33 cellular contexts compared by ENCODE assay signal in genomic region chr11:17428930-17429329, GRCh38. TPM values are rescaled to one million over a fixed set of nuclear protein-coding genes. Genes with fewer than 3 reads are reported as not detected.
"Had no signal": no experiment of that assay in that cellular context is flagged by ENCODE, and none has a peak within 500 bp of the region (broad histone marks: within the 10 kb centered on the region; RNA-seq: fewer than 3 reads in every experiment).

No MANE protein-coding gene starts in this region.

- H3K27ac ChIP-seq: gastrocnemius medialis, pancreas, prostate gland, sigmoid colon, thyroid gland, upper lobe of left lung, vagina had no signal

- ATAC-seq: activated T-helper 17 cell treated with anti-CD3 and anti-CD28 coated beads, Interleukin-2, amount 50 U/mL, for 72 hours; effector memory CD8-positive, alpha-beta T cell; left cardiac atrium; pancreas; stimulated activated memory B cell treated with anti-CD40 and anti-IgM and Interleukin-4, amounts not matched to agents 10 μg/mL and 1 μg/mL and 100 μg/mL, for 72 hours had no signal

- H3K36me3 Mint-ChIP-seq: activated CD4-positive, alpha-beta memory T cell treated with anti-CD3 and anti-CD28 coated beads for 36 hours; stimulated activated memory B cell treated with anti-CD40 and anti-IgM and Interleukin-4, amounts not matched to agents 10 μg/mL and 1 μg/mL and 100 μg/mL, for 72 hours had no signal

- H3K27ac Mint-ChIP-seq: activated CD4-positive, alpha-beta memory T cell treated with anti-CD3 and anti-CD28 coated beads for 36 hours; activated CD4-positive, alpha-beta T cell treated with anti-CD3 and anti-CD28 coated beads, Interleukin-2, amount 10 ng/mL, durations not matched to agents 24 days and 14 days; activated T-cell treated with anti-CD3 and anti-CD28 coated beads, Interleukin-2, amount 50 U/mL, for 24 hours; activated T-helper 17 cell treated with anti-CD3 and anti-CD28 coated beads, Interleukin-2, amount 50 U/mL, for 72 hours; nephron; stimulated activated memory B cell treated with anti-CD40 and anti-IgM and Interleukin-4, amounts not matched to agents 10 μg/mL and 1 μg/mL and 100 μg/mL, for 72 hours; stimulated activated naive CD8-positive, alpha-beta T cell treated with anti-CD3 and anti-CD28 coated beads, Interleukin-15, amount 100 ng/mL, for 72 hours had no signal

- DNase-seq: activated CD4-positive, alpha-beta memory T cell treated with anti-CD3 and anti-CD28 coated beads for 36 hours; activated CD4-positive, alpha-beta T cell treated with anti-CD3 and anti-CD28 coated beads, Interleukin-2, amount 10 ng/mL, durations not matched to agents 24 days and 14 days; activated CD4-positive, CD25-positive, alpha-beta regulatory T cell treated with anti-CD3 and anti-CD28 coated beads, Interleukin-2, amount 50 U/mL, for 72 hours; activated CD8-positive, alpha-beta memory T cell treated with anti-CD3 and anti-CD28 coated beads, Interleukin-2, amount 50 U/mL, for 48 hours; activated gamma-delta T cell treated with Interleukin-2 at 50 U/mL for 16 hours; activated naive CD4-positive, alpha-beta T cell treated with anti-CD3 and anti-CD28 coated beads, Interleukin-2, amount 50 U/mL, for 16 hours; activated T-cell treated with anti-CD3 and anti-CD28 coated beads, Interleukin-2, amount 50 U/mL, for 24 hours; amniotic stem cell; cortex of kidney; effector memory CD8-positive, alpha-beta T cell; erythroblast; gastrocnemius medialis; head of caudate nucleus; hippocampal formation; left cardiac atrium; mammary epithelial cell; nucleus accumbens; pancreas; sigmoid colon; stimulated activated CD4-positive, alpha-beta T cell treated with anti-CD3 and anti-CD28 coated beads, Interleukin-1b, Interleukin-23, amount 100 ng/mL, for 48 hours; stimulated activated CD4-positive, alpha-beta T cell treated with anti-CD3 and anti-CD28 coated beads, Interleukin-4, amount 100 ng/mL, for 4 hours; stimulated activated CD8-positive, alpha-beta memory T cell treated with anti-CD3 and anti-CD28 coated beads, Interleukin-4, amount 100 ng/mL, for 48 hours; stimulated activated naive CD8-positive, alpha-beta T cell treated with anti-CD3 and anti-CD28 coated beads, Interleukin-15, amount 100 ng/mL, for 72 hours; substantia nigra; thyroid gland had no signal

- H3K9me3 Mint-ChIP-seq: activated CD4-positive, alpha-beta memory T cell treated with anti-CD3 and anti-CD28 coated beads for 36 hours; activated CD4-positive, alpha-beta T cell treated with anti-CD3 and anti-CD28 coated beads, Interleukin-2, amount 10 ng/mL, durations not matched to agents 24 days and 14 days; activated T-cell treated with anti-CD3 and anti-CD28 coated beads, Interleukin-2, amount 50 U/mL, for 24 hours; activated T-helper 17 cell treated with anti-CD3 and anti-CD28 coated beads, Interleukin-2, amount 50 U/mL, for 72 hours; effector memory CD8-positive, alpha-beta T cell; nephron; stimulated activated memory B cell treated with anti-CD40 and anti-IgM and Interleukin-4, amounts not matched to agents 10 μg/mL and 1 μg/mL and 100 μg/mL, for 72 hours; stimulated activated naive CD8-positive, alpha-beta T cell treated with anti-CD3 and anti-CD28 coated beads, Interleukin-15, amount 100 ng/mL, for 72 hours had no signal

- H3K4me1 Mint-ChIP-seq: activated T-helper 17 cell treated with anti-CD3 and anti-CD28 coated beads, Interleukin-2, amount 50 U/mL, for 72 hours; stimulated activated memory B cell treated with anti-CD40 and anti-IgM and Interleukin-4, amounts not matched to agents 10 μg/mL and 1 μg/mL and 100 μg/mL, for 72 hours; stimulated activated naive CD8-positive, alpha-beta T cell treated with anti-CD3 and anti-CD28 coated beads, Interleukin-15, amount 100 ng/mL, for 72 hours had no signal

- H3K4me3 Mint-ChIP-seq: activated CD4-positive, alpha-beta memory T cell treated with anti-CD3 and anti-CD28 coated beads for 36 hours; activated CD4-positive, alpha-beta T cell treated with anti-CD3 and anti-CD28 coated beads, Interleukin-2, amount 10 ng/mL, durations not matched to agents 24 days and 14 days; activated T-cell treated with anti-CD3 and anti-CD28 coated beads, Interleukin-2, amount 50 U/mL, for 24 hours; activated T-helper 17 cell treated with anti-CD3 and anti-CD28 coated beads, Interleukin-2, amount 50 U/mL, for 72 hours; effector memory CD8-positive, alpha-beta T cell; nephron; stimulated activated memory B cell treated with anti-CD40 and anti-IgM and Interleukin-4, amounts not matched to agents 10 μg/mL and 1 μg/mL and 100 μg/mL, for 72 hours; stimulated activated naive CD8-positive, alpha-beta T cell treated with anti-CD3 and anti-CD28 coated beads, Interleukin-15, amount 100 ng/mL, for 72 hours had no signal

- H3K27me3 Mint-ChIP-seq: stimulated activated naive CD8-positive, alpha-beta T cell treated with anti-CD3 and anti-CD28 coated beads, Interleukin-15, amount 100 ng/mL, for 72 hours had no signal

RNA-seq across cellular contexts. Expression of gene KCNJ11, which starts 40.5 kb away (rescaled TPM):
- total RNA-seq: chondrocyte, mammary epithelial cell, smooth muscle cell, vagina had no signal

RNA-seq across cellular contexts. Expression of gene ABCC8, which starts 47.7 kb away (rescaled TPM):
- total RNA-seq: activated CD4-positive, alpha-beta memory T cell treated with anti-CD3 and anti-CD28 coated beads for 36 hours; activated CD4-positive, alpha-beta T cell treated with anti-CD3 and anti-CD28 coated beads, Interleukin-2, amount 10 ng/mL, durations not matched to agents 24 days and 14 days; activated T-helper 17 cell treated with anti-CD3 and anti-CD28 coated beads, Interleukin-2, amount 50 U/mL, for 72 hours; chondrocyte; smooth muscle cell had no signal
